Comparison of ENCODE assay signal across 8 cellular contexts in genomic region chr6:159728552-159728951, GRCh38. TPM values are rescaled to one million over a fixed set of nuclear protein-coding genes. Genes with fewer than 3 reads are reported as not detected.
A peak's percentile ranks its signal among the peaks of the same experiment; 100 is the strongest.
DNase-seq lines count a peak whose midpoint lies in the region; ATAC-seq and TF ChIP-seq lines count a peak whose summit lies in the region.

No MANE protein-coding gene starts in this region.

- DNase-seq in activated T-cell treated with anti-CD3 and anti-CD28 coated beads, Interleukin-2, amount 50 U/mL, for 4 hours, result no peak
- no peak for DNase-seq in activated T-cell treated with anti-CD3 and anti-CD28 coated beads, Interleukin-2, amount 50 U/mL, for 1 hour
- DNase-seq in adipocyte (ENCODE audit: low read depth) (peak; percentile 50), left kidney (ENCODE audit: low read depth, low spot score) (peak; percentile 35), tibial artery (no peak), NCI-H1417 treated with DMSO at 0.1 percent for 48 hours (lab: John Stamatoyannopoulos, UW) (no peak)

- no peaks in the 10 kb centered on the region for H3K9me3 Mint-ChIP-seq in activated T-cell treated with anti-CD3 and anti-CD28 coated beads, Interleukin-2, amount 50 U/mL, for 4 hours

- peak overlapping the region; percentile 99 for H3K27ac ChIP-seq in tibial artery

- peaks cover 29% of the 10 kb centered on the region for H3K4me1 ChIP-seq in adipocyte (ENCODE audit: control insufficient read depth, insufficient read depth, low read length)
- H3K4me1 ChIP-seq in tibial artery, result peaks cover 0 to 57% (median 28%) of the 10 kb centered on the region in 4 donors

- H3K9me3 ChIP-seq in adipocyte (ENCODE audit: control insufficient read depth, low read length) (no peaks in the 10 kb centered on the region), tibial artery (no peaks in the 10 kb centered on the region)

- no peak for ATAC-seq in activated T-cell treated with anti-CD3 and anti-CD28 coated beads, Interleukin-2, amount 50 U/mL, for 4 hours
- ATAC-seq in GM19035 (IDR thresholded peaks at IDR 0.05; ENCODE audit: unreplicated experiment), result no peak
- no peak for ATAC-seq in HG02852 (IDR thresholded peaks at IDR 0.05; ENCODE audit: unreplicated experiment)

- H3K4me3 ChIP-seq in adipocyte (ENCODE audit: low read length) (peak overlapping the region; percentile 98), tibial artery (peak overlapping the region; percentile 84 to 96)

- H3K36me3 Mint-ChIP-seq in activated T-cell treated with anti-CD3 and anti-CD28 coated beads, Interleukin-2, amount 50 U/mL, for 4 hours (ENCODE audit: insufficient read depth), result peaks cover 6% of the 10 kb centered on the region

- H3K36me3 ChIP-seq in adipocyte (ENCODE audit: control insufficient read depth, insufficient read depth, low read length, severe bottlenecking) (peaks cover 4% of the 10 kb centered on the region), tibial artery (no peaks in the 10 kb centered on the region)

- no peaks in the 10 kb centered on the region for H3K27me3 ChIP-seq in adipocyte (replicated peaks; ENCODE audit: control insufficient read depth, insufficient read depth, low read length)
- no peaks in the 10 kb centered on the region for H3K27me3 ChIP-seq in tibial artery

- intact Hi-C loops in tibial artery (cut with DNase I; ENCODE audit: low total_unique reads), result loop anchor here (5.0 kb wide), 1 partner anchor 34 kb away; the partner anchor contains the start of gene ACAT2

- peaks cover 46% of the 10 kb centered on the region for H3K4me1 Mint-ChIP-seq in activated T-cell treated with anti-CD3 and anti-CD28 coated beads, Interleukin-2, amount 50 U/mL, for 4 hours (ENCODE audit: low read depth)

- H3K27me3 Mint-ChIP-seq in activated T-cell treated with anti-CD3 and anti-CD28 coated beads, Interleukin-2, amount 50 U/mL, for 4 hours (ENCODE audit: low read depth), result no peaks in the 10 kb centered on the region

- peak overlapping the region; percentile 91 for H3K4me3 Mint-ChIP-seq in activated T-cell treated with anti-CD3 and anti-CD28 coated beads, Interleukin-2, amount 50 U/mL, for 4 hours

- peak overlapping the region; percentile 99 for H3K9ac ChIP-seq in adipocyte (ENCODE audit: low read length)

- TF ChIP-seq CTCF in tibial artery (IDR thresholded peaks at IDR 0.05), result no peak

RNA-seq across cellular contexts. Expression of gene WTAP, which starts 1.2 kb away (rescaled TPM):
- 100 to 1,000 TPM; 103 to 108 (median 104) TPM for total RNA-seq in activated T-cell treated with anti-CD3 and anti-CD28 coated beads, Interleukin-2, amount 50 U/mL, for 4 hours

RNA-seq across cellular contexts. Expression of gene ACAT2, which starts 33.3 kb away (rescaled TPM):
- total RNA-seq in activated T-cell treated with anti-CD3 and anti-CD28 coated beads, Interleukin-2, amount 50 U/mL, for 4 hours, result 10 to 100 TPM; 37.2 to 49.0 (median 44.1) TPM

RNA-seq across cellular contexts. Expression of gene SOD2, which starts 35.5 kb away (rescaled TPM):
- 100 to 1,000 TPM; 116 to 147 (median 133) TPM for total RNA-seq in activated T-cell treated with anti-CD3 and anti-CD28 coated beads, Interleukin-2, amount 50 U/mL, for 4 hours

Comparison
In these comparisons a context has a peak if more than half of its experiments do, and no peak if none do; other contexts are left out.
1. DNase-seq: peak in adipocyte (single experiment) and left kidney (single experiment); none in activated T-cell treated with anti-CD3 and anti-CD28 coated beads, Interleukin-2, amount 50 U/mL, for 4 hours (single experiment), activated T-cell treated with anti-CD3 and anti-CD28 coated beads, Interleukin-2, amount 50 U/mL, for 1 hour (single experiment), tibial artery (0 of 2) and NCI-H1417 treated with DMSO at 0.1 percent for 48 hours (single experiment).